9 cellular contexts compared by ENCODE assay signal in the genomic region with DNA sequence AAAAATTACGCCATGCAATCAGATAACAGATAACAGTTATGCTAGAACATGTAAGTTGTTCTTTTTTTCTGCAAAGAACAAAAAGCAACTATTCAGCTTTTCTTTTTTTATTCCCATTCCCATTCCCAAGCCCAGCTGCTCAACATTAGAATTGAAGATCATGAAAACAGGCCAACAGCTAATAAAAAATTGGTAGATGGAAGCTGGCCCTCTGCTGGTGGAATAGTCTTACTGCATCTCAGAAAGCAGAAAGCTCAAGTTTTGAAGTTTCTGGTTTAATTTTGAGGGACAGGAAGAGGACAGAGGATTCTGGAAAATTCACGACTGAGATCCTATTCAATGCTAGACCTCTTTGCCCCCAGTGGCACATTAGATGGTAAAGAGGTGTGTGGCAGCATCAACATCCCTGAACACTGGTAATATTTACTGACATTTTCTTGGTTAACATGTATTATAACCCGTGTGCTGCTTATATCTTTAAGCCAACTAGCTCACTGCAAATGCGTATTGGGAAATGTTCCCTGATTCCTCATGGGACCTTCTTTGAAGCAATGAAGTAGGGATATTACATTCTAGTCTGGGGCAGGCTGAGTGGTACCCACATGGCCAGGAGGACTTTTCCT.
DNase-seq lines count a peak whose midpoint lies in the region; ATAC-seq and TF ChIP-seq lines count a peak whose summit lies in the region.
"Had no signal": no experiment of that assay in that cellular context is flagged by ENCODE, and none has a peak within 500 bp of the region (broad histone marks: within the 10 kb centered on the region; RNA-seq: fewer than 3 reads in every experiment).

No MANE protein-coding gene starts in this region.

- DNase-seq in AG08395 (ENCODE audit: low spot score) (peak; percentile 53), epithelial cell of proximal tubule (ENCODE audit: low read depth) (no peak), retina (peak; percentile 70), NCI-H446 treated with DMSO at 0.1 percent for 48 hours (lab: John Stamatoyannopoulos, UW) (no peak), activated T-cell treated with anti-CD3 and anti-CD28 coated beads for 4 hours (no peak)

- H3F3A ChIP-seq in OCI-LY1 (ENCODE audit: insufficient read depth, low read length), result no peaks in the 10 kb centered on the region

- H3K9me2 ChIP-seq in OCI-LY1 (ENCODE audit: low read depth, low read length), result no peaks in the 10 kb centered on the region

- no peaks in the 10 kb centered on the region for H3K27me3 ChIP-seq in OCI-LY1 (ENCODE audit: insufficient read depth, low read length)

- H3K9me3 ChIP-seq in OCI-LY1 (ENCODE audit: low read length), result no peaks in the 10 kb centered on the region

- H3K36me3 ChIP-seq in OCI-LY1 (ENCODE audit: insufficient read depth, low read length), result no peaks in the 10 kb centered on the region

- H2AFZ ChIP-seq in OCI-LY1 (ENCODE audit: low read length), result no peak overlapping the region

- H4K20me1 ChIP-seq in OCI-LY1 (ENCODE audit: insufficient read depth, low read length), result no peaks in the 10 kb centered on the region

- H3K4me2 ChIP-seq in OCI-LY1 (ENCODE audit: low read length), result no peak overlapping the region

- TF ChIP-seq CTCF in GM12874 (IDR thresholded peaks at IDR 0.05; ENCODE audit: insufficient read depth, low read depth, low read length) (peak; percentile 70; the same call in 1 of the 2 replicates), OCI-LY1 (IDR thresholded peaks at IDR 0.05; ENCODE audit: low read length) (peak; percentile 57), epithelial cell of proximal tubule (conservative IDR thresholded peaks at IDR 0.05; ENCODE audit: low read depth, low read length) (peak; percentile 91)

- no peak overlapping the region for H3K4me3 ChIP-seq in OCI-LY1 (ENCODE audit: low read depth, low read length, poor library complexity, severe bottlenecking)
- no peak overlapping the region for H3K4me3 ChIP-seq in epithelial cell of proximal tubule (ENCODE audit: low read depth, low read length)

- no peaks in the 10 kb centered on the region for H3K4me1 ChIP-seq in OCI-LY1 (ENCODE audit: insufficient read depth, low read length, severe bottlenecking)

- H3K79me2 ChIP-seq in OCI-LY1 (ENCODE audit: insufficient read depth, low read length), result no peaks in the 10 kb centered on the region

- no peak overlapping the region for H3K27ac ChIP-seq in OCI-LY1 (ENCODE audit: low read depth, low read length, poor library complexity, severe bottlenecking)
- H3K27ac ChIP-seq: epithelial cell of prostate had no signal

- ATAC-seq in GM21390 (IDR thresholded peaks at IDR 0.05; ENCODE audit: unreplicated experiment), result no peak

- no peak overlapping the region for H3K9ac ChIP-seq in OCI-LY1 (ENCODE audit: low read length)

Comparison
In these comparisons a context has a peak if more than half of its experiments do, and no peak if none do; other contexts are left out.
1. DNase-seq: peak in AG08395 (single experiment) and retina (single experiment); none in epithelial cell of proximal tubule (single experiment), NCI-H446 treated with DMSO at 0.1 percent for 48 hours (single experiment) and activated T-cell treated with anti-CD3 and anti-CD28 coated beads for 4 hours (single experiment).
2. Peak in every context shown above with its lines, with median percentiles within 50 percentile points of each other: CTCF ChIP-seq.